In the genomic region with DNA sequence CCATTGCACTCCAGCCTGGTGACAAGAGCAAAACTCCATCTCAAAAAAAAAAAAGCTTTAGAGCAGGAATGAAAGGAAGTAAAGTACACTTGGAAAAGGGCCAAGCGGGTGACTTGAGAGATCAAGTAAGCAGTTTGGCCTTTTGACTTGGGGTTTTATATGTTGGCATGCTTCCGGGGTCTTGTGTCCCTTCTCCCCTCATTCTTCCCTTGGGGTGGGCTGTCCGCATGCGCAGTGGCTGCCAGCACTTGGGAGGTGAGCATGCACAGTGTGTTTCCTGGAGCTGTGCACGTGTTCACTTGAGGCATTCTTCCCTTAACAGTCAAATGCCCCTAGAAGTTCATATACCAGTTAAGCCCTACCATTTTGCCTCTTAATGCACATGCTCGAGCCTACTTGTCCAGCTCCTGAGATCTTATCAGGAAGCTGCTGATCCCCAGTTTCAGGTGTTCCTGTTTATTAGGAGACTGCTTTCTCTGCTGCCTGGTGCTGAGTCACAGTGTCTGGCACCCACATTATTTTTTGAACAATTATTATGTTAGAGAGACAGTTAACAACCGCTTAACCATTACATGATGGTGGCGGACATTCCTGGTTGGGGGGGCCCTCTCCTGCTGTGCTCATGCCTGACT, we compare ENCODE assay signal across 9 cellular contexts. TPM values are rescaled to one million over a fixed set of nuclear protein-coding genes. Genes with fewer than 3 reads are reported as not detected.
DNase-seq lines count a peak whose midpoint lies in the region; ATAC-seq and TF ChIP-seq lines count a peak whose summit lies in the region.
"Had no signal": no experiment of that assay in that cellular context is flagged by ENCODE, and none has a peak within 500 bp of the region (broad histone marks: within the 10 kb centered on the region; RNA-seq: fewer than 3 reads in every experiment).

No MANE protein-coding gene starts in this region.

- H4K20me1 ChIP-seq in DND-41 (ENCODE audit: insufficient read depth, low read length) = no peaks in the 10 kb centered on the region

- no peak for TF ChIP-seq CTCF in DND-41 (IDR thresholded peaks at IDR 0.05; ENCODE audit: borderline replicate concordance, extremely low read depth, low read length, poor library complexity, severe bottlenecking)
- TF ChIP-seq CTCF in breast epithelium (IDR thresholded peaks at IDR 0.05) = no peak
- TF ChIP-seq CTCF in right atrium auricular region (IDR thresholded peaks at IDR 0.05) = no peak

- H3K36me3 ChIP-seq in DND-41 (ENCODE audit: insufficient read depth, low read length) = no peaks in the 10 kb centered on the region
- no peaks in the 10 kb centered on the region for H3K36me3 ChIP-seq in breast epithelium
- H3K36me3 ChIP-seq in trophoblast cell (ENCODE audit: control insufficient read depth in 1 of 2, insufficient read depth in 2 of 2, low read length in 2 of 2) = no peaks in the 10 kb centered on the region
- no peaks in the 10 kb centered on the region for H3K36me3 ChIP-seq in right atrium auricular region

- no peaks in the 10 kb centered on the region for H3K27me3 ChIP-seq in DND-41 (ENCODE audit: insufficient read depth, low read length, poor library complexity)
- no peaks in the 10 kb centered on the region for H3K27me3 ChIP-seq in breast epithelium
- H3K27me3 ChIP-seq in trophoblast cell (ENCODE audit: insufficient read depth, low read length) = no peaks in the 10 kb centered on the region
- no peaks in the 10 kb centered on the region for H3K27me3 ChIP-seq in right atrium auricular region

- H3K79me2 ChIP-seq in DND-41 (ENCODE audit: insufficient read depth, low read length) (no peaks in the 10 kb centered on the region), trophoblast cell (ENCODE audit: control insufficient read depth, insufficient read depth, low read length, poor library complexity) (no peaks in the 10 kb centered on the region)

- no peak overlapping the region for H2AK5ac ChIP-seq in trophoblast cell (ENCODE audit: low read length)

- peak; percentile 45; the same call in 1 of the 3 replicates for ATAC-seq in DND-41 (ENCODE audit: insufficient read depth, low read depth)
- no peak for ATAC-seq in HG02938 (IDR thresholded peaks at IDR 0.05; ENCODE audit: unreplicated experiment)

- WGBS in trophoblast cell (ENCODE audit: extremely low coverage, insufficient coverage, insufficient read length) = no CpG with 5 or more reads among the region's 8 CpGs

- H2BK12ac ChIP-seq in trophoblast cell (ENCODE audit: low read length) = no peak overlapping the region

- H3K79me1 ChIP-seq in trophoblast cell (ENCODE audit: low read length) = peaks cover 2% of the 10 kb centered on the region

- no peak for TF ChIP-seq POLR2A in breast epithelium (IDR thresholded peaks at IDR 0.05)

- no peak overlapping the region for H2BK5ac ChIP-seq in trophoblast cell (ENCODE audit: low read depth, low read length, poor library complexity)

- no peak overlapping the region for H3K18ac ChIP-seq in trophoblast cell (ENCODE audit: low read length)

- in situ Hi-C loops in G401 (cut with HindIII; ENCODE audit: low sequenced_read_pairs) = no loop called here

- H3K27ac ChIP-seq in DND-41 (ENCODE audit: low read length) = no peak overlapping the region; the same call in 1 of the 2 replicates
- peak overlapping the region; percentile 61 to 65 for H3K27ac ChIP-seq in breast epithelium
- H3K27ac ChIP-seq in trophoblast cell (ENCODE audit: low read depth, low read length) = peak overlapping the region; percentile 29
- no peak overlapping the region for H3K27ac ChIP-seq in right atrium auricular region

- no peak overlapping the region for H3K4ac ChIP-seq in trophoblast cell (ENCODE audit: low read depth, low read length)

- intact Hi-C loops in breast epithelium (cut with DNase I; ENCODE audit: low total_unique reads) = no loop called here

- H3K9me3 ChIP-seq in DND-41 (ENCODE audit: insufficient read depth, low read length, severe bottlenecking) = no peaks in the 10 kb centered on the region
- H3K9me3 ChIP-seq in breast epithelium = no peaks in the 10 kb centered on the region
- H3K9me3 ChIP-seq in trophoblast cell (ENCODE audit: insufficient read depth, low read depth, low read length) = no peaks in the 10 kb centered on the region
- no peaks in the 10 kb centered on the region for H3K9me3 ChIP-seq in right atrium auricular region

- H4K12ac ChIP-seq in trophoblast cell (ENCODE audit: low read depth, low read length) = no peak overlapping the region

- H3K4me3 ChIP-seq in DND-41 (ENCODE audit: low read depth in 1 of 2, low read length in 2 of 2) (no peak overlapping the region), breast epithelium (no peak overlapping the region), trophoblast cell (ENCODE audit: low read depth, low read length) (no peak overlapping the region), right atrium auricular region (no peak overlapping the region)

- H3K23ac ChIP-seq in trophoblast cell (ENCODE audit: low read length) = no peak overlapping the region

- peaks cover 20% of the 10 kb centered on the region for H3K4me1 ChIP-seq in DND-41 (ENCODE audit: insufficient read depth, low read length)
- no peaks in the 10 kb centered on the region for H3K4me1 ChIP-seq in breast epithelium
- H3K4me1 ChIP-seq in trophoblast cell (ENCODE audit: control insufficient read depth in 1 of 2, insufficient read depth in 2 of 2, low read length in 2 of 2) = peaks cover 3 to 14% of the 10 kb centered on the region in 2 experiments
- H3K4me1 ChIP-seq in right atrium auricular region = peaks cover 0 to 11% of the 10 kb centered on the region in 2 donors

- no peak overlapping the region for H4K8ac ChIP-seq in trophoblast cell (ENCODE audit: low read depth, low read length)

- H2BK120ac ChIP-seq in trophoblast cell (ENCODE audit: insufficient read depth, low read length, poor library complexity) = no peak overlapping the region

- H2AFZ ChIP-seq in DND-41 (ENCODE audit: low read depth, low read length) (0 out of 2 replicates have a peak overlapping the region, but pooled peaks have one; percentile 2), trophoblast cell (ENCODE audit: insufficient read depth, low read length, poor library complexity) (no peak overlapping the region)

- DNase-seq in DND-41 = peak; percentile 42
- DNase-seq in NCI-H2171 treated with DMSO at 0.1 percent for 48 hours (lab: John Stamatoyannopoulos, UW) = peak; percentile 56
- no peak for DNase-seq in breast epithelium (ENCODE audit: low spot score in 2 of 2)
- DNase-seq in trophoblast cell = no peak
- no peak for DNase-seq in NCI-H1436 (lab: John Stamatoyannopoulos, UW)
- DNase-seq in G401 (ENCODE audit: low spot score) = no peak
- no peak for DNase-seq in right atrium auricular region (ENCODE audit: low spot score)
- DNase-seq: endodermal cell had no signal

- no peak overlapping the region for H3K9ac ChIP-seq in DND-41 (ENCODE audit: low read depth, low read length)
- no peak overlapping the region for H3K9ac ChIP-seq in trophoblast cell (ENCODE audit: low read length)

- no peak overlapping the region for H3K14ac ChIP-seq in trophoblast cell (ENCODE audit: low read length)

- H4K91ac ChIP-seq in trophoblast cell (ENCODE audit: low read depth, low read length) = no peak overlapping the region

- no peak overlapping the region for H3K4me2 ChIP-seq in DND-41 (ENCODE audit: insufficient read depth, low read length)
- H3K4me2 ChIP-seq in trophoblast cell (ENCODE audit: low read length) = no peak overlapping the region

RNA-seq across cellular contexts. Expression of gene PRRC2B, which starts 32.6 kb away (rescaled TPM):
- 100 to 1,000 TPM in 2 of 3 donors, 10 to 100 TPM in 1; 95.9 to 143 (median 102) TPM for total RNA-seq in breast epithelium
- 115 and 121 TPM in 2 replicates for polyA plus RNA-seq in trophoblast cell (2013)
- 48.4 and 51.2 TPM in 2 replicates for total RNA-seq in G401 (2014; rRNA removed; shearing (Covaris generic))
- total RNA-seq in right atrium auricular region = 100 to 1,000 TPM in 1 of 2 donors, 10 to 100 TPM in 1; 76.7 to 120 TPM

Comparison
In these comparisons a context has a peak if more than half of its experiments do, and no peak if none do; other contexts are left out.
1. DNase-seq: peak in DND-41 (single experiment) and NCI-H2171 treated with DMSO at 0.1 percent for 48 hours (single experiment); none in breast epithelium (0 of 2), trophoblast cell (0 of 2), NCI-H1436 (single experiment), G401 (single experiment) and right atrium auricular region (single experiment).
2. H3K27ac ChIP-seq: peak in breast epithelium (2 of 2) and trophoblast cell (single experiment); none in DND-41 (single experiment) and right atrium auricular region (0 of 2).